Comparison of ENCODE assay signal across 21 cellular contexts in the genomic region with DNA sequence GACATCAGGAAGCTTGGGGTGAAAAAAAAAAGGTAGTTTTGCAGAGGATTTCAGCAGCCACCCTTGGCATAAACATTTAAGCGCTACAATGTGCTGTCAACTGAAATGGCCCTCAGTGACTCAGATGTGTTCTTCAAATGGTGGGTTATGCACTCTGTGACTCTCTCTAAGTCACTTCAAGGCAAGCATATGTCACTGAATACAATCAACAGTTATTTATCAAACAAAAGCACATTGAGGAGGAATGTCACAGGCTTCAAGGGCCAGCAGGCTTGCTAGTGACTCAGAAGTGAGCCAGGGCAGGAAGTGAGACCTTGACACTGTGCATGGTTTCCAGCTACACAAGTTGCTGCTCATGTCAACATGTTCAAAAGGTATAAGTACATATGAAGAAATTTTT.
DNase-seq lines count a peak whose midpoint lies in the region; TF ChIP-seq lines count a peak whose summit lies in the region.
"Had no signal": no experiment of that assay in that cellular context is flagged by ENCODE, and none has a peak within 500 bp of the region (broad histone marks: within the 10 kb centered on the region; RNA-seq: fewer than 3 reads in every experiment).

No MANE protein-coding gene starts in this region.

- no peak overlapping the region for H3K4me3 Mint-ChIP-seq in activated naive CD4-positive, alpha-beta T cell treated with anti-CD3 and anti-CD28 coated beads for 36 hours
- H3K4me3 Mint-ChIP-seq in activated naive CD4-positive, alpha-beta T cell treated with anti-CD3 and anti-CD28 coated beads, Interleukin-2, amount 10 ng/mL, durations not matched to agents 7 days and 5 days = no peak overlapping the region
- H3K4me3 Mint-ChIP-seq: activated T-helper 1 cell treated with anti-CD3 and anti-CD28 coated beads, Interleukin-12 subunit alpha, Interleukin-12 subunit beta, Interleukin-2, Interleukin-4 antibody, amounts not matched to agents 30 ng/mL and 10 ng/mL and 1 ng/mL, durations not matched to agents 14 hours and 24 hours and 36 hours; neural progenitor cell; stimulated activated effector memory CD8-positive, alpha-beta T cell treated with anti-CD3 and anti-CD28 coated beads, Interleukin-12 subunit alpha, Interleukin-12 subunit beta, amount 100 ng/mL, for 72 hours; T-helper 2 cell treated with Interferon-gamma antibody and Interleukin-4, amounts not matched to agents 5 μg/mL and 100 μg/mL, for 36 hours had no signal

- intact Hi-C loops in activated naive CD4-positive, alpha-beta T cell treated with anti-CD3 and anti-CD28 coated beads for 36 hours (cut with micrococcal nuclease) = no loop called here

- no peak overlapping the region for H3K4me3 ChIP-seq in fibroblast of mammary gland (ENCODE audit: control insufficient read depth, low read depth, low read length)
- H3K4me3 ChIP-seq: cardiac muscle cell, K562, neural progenitor cell, thoracic aorta had no signal

- no peaks in the 10 kb centered on the region for H3K9me3 Mint-ChIP-seq in activated naive CD4-positive, alpha-beta T cell treated with anti-CD3 and anti-CD28 coated beads for 36 hours
- no peaks in the 10 kb centered on the region for H3K9me3 Mint-ChIP-seq in activated naive CD4-positive, alpha-beta T cell treated with anti-CD3 and anti-CD28 coated beads, Interleukin-2, amount 10 ng/mL, durations not matched to agents 7 days and 5 days
- H3K9me3 Mint-ChIP-seq: activated T-helper 1 cell treated with anti-CD3 and anti-CD28 coated beads, Interleukin-12 subunit alpha, Interleukin-12 subunit beta, Interleukin-2, Interleukin-4 antibody, amounts not matched to agents 30 ng/mL and 10 ng/mL and 1 ng/mL, durations not matched to agents 14 hours and 24 hours and 36 hours; stimulated activated effector memory CD8-positive, alpha-beta T cell treated with anti-CD3 and anti-CD28 coated beads, Interleukin-12 subunit alpha, Interleukin-12 subunit beta, amount 100 ng/mL, for 72 hours; T-helper 2 cell treated with Interferon-gamma antibody and Interleukin-4, amounts not matched to agents 5 μg/mL and 100 μg/mL, for 36 hours had no signal

- no peak overlapping the region for H3K27ac Mint-ChIP-seq in activated naive CD4-positive, alpha-beta T cell treated with anti-CD3 and anti-CD28 coated beads for 36 hours
- H3K27ac Mint-ChIP-seq in activated naive CD4-positive, alpha-beta T cell treated with anti-CD3 and anti-CD28 coated beads, Interleukin-2, amount 10 ng/mL, durations not matched to agents 7 days and 5 days = no peak overlapping the region
- H3K27ac Mint-ChIP-seq: activated T-helper 1 cell treated with anti-CD3 and anti-CD28 coated beads, Interleukin-12 subunit alpha, Interleukin-12 subunit beta, Interleukin-2, Interleukin-4 antibody, amounts not matched to agents 30 ng/mL and 10 ng/mL and 1 ng/mL, durations not matched to agents 14 hours and 24 hours and 36 hours; neural progenitor cell; stimulated activated effector memory CD8-positive, alpha-beta T cell treated with anti-CD3 and anti-CD28 coated beads, Interleukin-12 subunit alpha, Interleukin-12 subunit beta, amount 100 ng/mL, for 72 hours; T-helper 2 cell treated with Interferon-gamma antibody and Interleukin-4, amounts not matched to agents 5 μg/mL and 100 μg/mL, for 36 hours had no signal

- DNase-seq in activated naive CD4-positive, alpha-beta T cell treated with anti-CD3 and anti-CD28 coated beads for 36 hours = peak; percentile 4
- DNase-seq in activated naive CD4-positive, alpha-beta T cell treated with anti-CD3 and anti-CD28 coated beads, Interleukin-2, amount 10 ng/mL, durations not matched to agents 7 days and 5 days = no peak
- DNase-seq in RKO (ENCODE audit: low spot score) = peak; percentile 35
- peak; percentile 61 for DNase-seq in fibroblast of mammary gland (ENCODE audit: low read depth)
- peak; percentile 65 for DNase-seq in renal cortical epithelial cell (ENCODE audit: low read depth)
- no peak for DNase-seq in SKM-1 (lab: John Stamatoyannopoulos, UW; ENCODE audit: unreplicated experiment)
- no peak for DNase-seq in stimulated activated CD4-positive, alpha-beta T cell treated with anti-CD3 and anti-CD28 coated beads, Interleukin-4, amount 100 ng/mL, for 1 hour
- DNase-seq in NCI-H510A treated with DMSO at 0.1 percent for 48 hours (lab: John Stamatoyannopoulos, UW) = no peak
- DNase-seq: activated CD4-positive, CD25-positive, alpha-beta regulatory T cell; DMS 273 treated with DMSO at 0.1 percent for 48 hours; NCI-H1048; NCI-H2081; NCI-H524; SIG-M5 had no signal

- TF ChIP-seq CTCF in fibroblast of mammary gland (conservative IDR thresholded peaks at IDR 0.05; ENCODE audit: control insufficient read depth, insufficient read depth, low read depth, low read length) = no peak

- H3K36me3 Mint-ChIP-seq in activated naive CD4-positive, alpha-beta T cell treated with anti-CD3 and anti-CD28 coated beads for 36 hours (ENCODE audit: low read depth) = no peaks in the 10 kb centered on the region
- H3K36me3 Mint-ChIP-seq in activated naive CD4-positive, alpha-beta T cell treated with anti-CD3 and anti-CD28 coated beads, Interleukin-2, amount 10 ng/mL, durations not matched to agents 7 days and 5 days = no peaks in the 10 kb centered on the region
- H3K36me3 Mint-ChIP-seq: neural progenitor cell; stimulated activated effector memory CD8-positive, alpha-beta T cell treated with anti-CD3 and anti-CD28 coated beads, Interleukin-12 subunit alpha, Interleukin-12 subunit beta, amount 100 ng/mL, for 72 hours had no signal

- no peaks in the 10 kb centered on the region for H3K27me3 Mint-ChIP-seq in activated naive CD4-positive, alpha-beta T cell treated with anti-CD3 and anti-CD28 coated beads for 36 hours (ENCODE audit: low read depth)
- H3K27me3 Mint-ChIP-seq in activated naive CD4-positive, alpha-beta T cell treated with anti-CD3 and anti-CD28 coated beads, Interleukin-2, amount 10 ng/mL, durations not matched to agents 7 days and 5 days = no peaks in the 10 kb centered on the region

- no peaks in the 10 kb centered on the region for H3K4me1 Mint-ChIP-seq in activated naive CD4-positive, alpha-beta T cell treated with anti-CD3 and anti-CD28 coated beads for 36 hours (ENCODE audit: low read depth)
- H3K4me1 Mint-ChIP-seq in activated naive CD4-positive, alpha-beta T cell treated with anti-CD3 and anti-CD28 coated beads, Interleukin-2, amount 10 ng/mL, durations not matched to agents 7 days and 5 days = no peaks in the 10 kb centered on the region
- H3K4me1 Mint-ChIP-seq: neural progenitor cell; stimulated activated effector memory CD8-positive, alpha-beta T cell treated with anti-CD3 and anti-CD28 coated beads, Interleukin-12 subunit alpha, Interleukin-12 subunit beta, amount 100 ng/mL, for 72 hours had no signal

- CTCF ChIA-PET in activated naive CD4-positive, alpha-beta T cell treated with anti-CD3 and anti-CD28 coated beads for 36 hours (lab: Charles Lee) = no interaction called here
- CTCF ChIA-PET in activated naive CD4-positive, alpha-beta T cell treated with anti-CD3 and anti-CD28 coated beads, Interleukin-2, amount 10 ng/mL, durations not matched to agents 7 days and 5 days (lab: Charles Lee) = no interaction called here

Comparison
In these comparisons a context has a peak if more than half of its experiments do, and no peak if none do; other contexts are left out.
1. DNase-seq: peak in activated naive CD4-positive, alpha-beta T cell treated with anti-CD3 and anti-CD28 coated beads for 36 hours (single experiment), RKO (single experiment), fibroblast of mammary gland (single experiment) and renal cortical epithelial cell (single experiment); none in activated naive CD4-positive, alpha-beta T cell treated with anti-CD3 and anti-CD28 coated beads, Interleukin-2, amount 10 ng/mL, durations not matched to agents 7 days and 5 days (single experiment), SKM-1 (single experiment), stimulated activated CD4-positive, alpha-beta T cell treated with anti-CD3 and anti-CD28 coated beads, Interleukin-4, amount 100 ng/mL, for 1 hour (single experiment) and NCI-H510A treated with DMSO at 0.1 percent for 48 hours (single experiment).